Comparison of ENCODE assay signal across 7 cellular contexts in genomic region chr17:7035591-7036368, GRCh38. TPM values are rescaled to one million over a fixed set of nuclear protein-coding genes. Genes with fewer than 3 reads are reported as not detected.
DNase-seq lines count a peak whose midpoint lies in the region; ATAC-seq and TF ChIP-seq lines count a peak whose summit lies in the region.

SLC16A13 (plus strand) TSS chr17:7036015; CDS start chr17:7036383, 368 bp downstream.

- peak within 1 kb of the TSS; percentile 77 for H3K4me3 ChIP-seq in astrocyte of the spinal cord (ENCODE audit: low read depth, low read length)
- peak within 1 kb of the TSS; percentile 61 for H3K4me3 ChIP-seq in hepatocyte

- peak; percentile 68 for DNase-seq in NCI-H2029 treated with DMSO at 0.1 percent for 48 hours (lab: John Stamatoyannopoulos, UW)
- DNase-seq in T1000 (lab: John Stamatoyannopoulos, UW): peak; percentile 93
- peak; percentile 92 for DNase-seq in astrocyte of the spinal cord (ENCODE audit: low read depth, low spot score)
- peak; percentile 99 for DNase-seq in hepatocyte (ENCODE audit: low spot score)
- DNase-seq in renal cortical epithelial cell (ENCODE audit: low read depth): peak; percentile 93

- in situ Hi-C loops in astrocyte of the spinal cord (cut with HindIII; ENCODE audit: low sequenced_read_pairs): no loop called here

- H2AFZ ChIP-seq in hepatocyte: peak within 1 kb of the TSS; percentile 59

- H3K79me2 ChIP-seq in hepatocyte: peaks cover 9% of the 10 kb centered on the region

- H3K9me3 ChIP-seq in hepatocyte (ENCODE audit: low read depth): no peaks in the 10 kb centered on the region

- no peaks in the 10 kb centered on the region for H3K9me2 ChIP-seq in hepatocyte (replicated peaks; ENCODE audit: insufficient read depth)

- peak within 1 kb of the TSS; percentile 90 for H3K27ac ChIP-seq in hepatocyte

- WGBS in hepatocyte (ENCODE audit: low lambda C conversion rate, missing lambda C conversion rate): 1% methylated on average over 46 of the region's 52 CpGs

- TF ChIP-seq CTCF in astrocyte of the spinal cord (IDR thresholded peaks at IDR 0.05; ENCODE audit: low read depth, low read length): no peak
- TF ChIP-seq CTCF in hepatocyte (IDR thresholded peaks at IDR 0.05; ENCODE audit: poor library complexity): peak; percentile 10

- ATAC-seq in GM18517 (IDR thresholded peaks at IDR 0.05; ENCODE audit: unreplicated experiment) (peak; percentile 86), HG03025 (IDR thresholded peaks at IDR 0.05; ENCODE audit: low FRiP score, unreplicated experiment) (peak; percentile 86)

- no peaks in the 10 kb centered on the region for H4K20me1 ChIP-seq in hepatocyte (ENCODE audit: insufficient read depth, poor library complexity, severe bottlenecking)

- H3K4me1 ChIP-seq in hepatocyte (ENCODE audit: insufficient read depth): peaks cover 7% of the 10 kb centered on the region

- peak within 1 kb of the TSS; percentile 89 for H3K4me2 ChIP-seq in hepatocyte

- no peaks in the 10 kb centered on the region for H3K36me3 ChIP-seq in hepatocyte (replicated peaks; ENCODE audit: insufficient read depth, low read depth)

- H3K27me3 ChIP-seq in hepatocyte: no peaks in the 10 kb centered on the region

RNA-seq across cellular contexts. Expression of gene SLC16A13, which starts in this region (rescaled TPM):
- total RNA-seq in hepatocyte: 6.2 TPM in 2 replicates
- 18.8 and 21.1 TPM in 2 replicates for polyA plus RNA-seq in hepatocyte
- 0.99 and 1.0 TPM in 2 replicates for total RNA-seq in renal cortical epithelial cell

Comparison
In these comparisons a context has a peak if more than half of its experiments do, and no peak if none do; other contexts are left out.
1. Peak in every context shown above with its lines: DNase-seq, ATAC-seq, H3K4me3 ChIP-seq and H3K27ac ChIP-seq.